13 cellular contexts compared by ENCODE assay signal in genomic region chr19:38868551-38868950, GRCh38. TPM values are rescaled to one million over a fixed set of nuclear protein-coding genes. Genes with fewer than 3 reads are reported as not detected.
DNase-seq lines count a peak whose midpoint lies in the region; ATAC-seq lines count a peak whose summit lies in the region.
"Had no signal": no experiment of that assay in that cellular context is flagged by ENCODE, and none has a peak within 500 bp of the region (broad histone marks: within the 10 kb centered on the region; RNA-seq: fewer than 3 reads in every experiment).

No MANE protein-coding gene starts in this region.

- H3K4me3 Mint-ChIP-seq in activated naive CD4-positive, alpha-beta T cell treated with anti-CD3 and anti-CD28 coated beads, Interleukin-2, amount 50 U/mL, for 24 hours: peak overlapping the region; percentile 92
- H3K4me3 Mint-ChIP-seq in T-helper 17 cell: peak overlapping the region; percentile 94

- peak overlapping the region; percentile 77 for H3K27ac Mint-ChIP-seq in activated naive CD4-positive, alpha-beta T cell treated with anti-CD3 and anti-CD28 coated beads, Interleukin-2, amount 50 U/mL, for 24 hours
- peak overlapping the region in 1 of 2 donors; percentile 87 for H3K27ac Mint-ChIP-seq in activated naive CD4-positive, alpha-beta T cell treated with anti-CD3 and anti-CD28 coated beads, Interleukin-2, amount 50 U/mL, for 72 hours
- peak overlapping the region; percentile 91 for H3K27ac Mint-ChIP-seq in T-helper 17 cell

- peaks cover 51% of the 10 kb centered on the region for H3K4me1 Mint-ChIP-seq in activated naive CD4-positive, alpha-beta T cell treated with anti-CD3 and anti-CD28 coated beads, Interleukin-2, amount 50 U/mL, for 24 hours
- H3K4me1 Mint-ChIP-seq in T-helper 17 cell: peaks cover 39% of the 10 kb centered on the region

- DNase-seq in activated naive CD4-positive, alpha-beta T cell treated with anti-CD3 and anti-CD28 coated beads, Interleukin-2, amount 50 U/mL, for 72 hours (ENCODE audit: low spot score in 2 of 2): no peak
- no peak for DNase-seq in T-helper 17 cell
- DNase-seq in iPS-NIHi7 (ENCODE audit: extremely low spot score): peak; percentile 2
- DNase-seq in superior temporal gyrus (ENCODE audit: extremely low spot score): no peak
- DNase-seq in NAMALWA (ENCODE audit: low spot score): no peak
- no peak for DNase-seq in DMS79 (lab: John Stamatoyannopoulos, UW)
- DNase-seq: activated CD4-positive, CD25-positive, alpha-beta regulatory T cell; brain microvascular endothelial cell; NCI-H2227 treated with DMSO at 0.1 percent for 48 hours had no signal

- no peak for ATAC-seq in activated naive CD4-positive, alpha-beta T cell treated with anti-CD3 and anti-CD28 coated beads, Interleukin-2, amount 50 U/mL, for 72 hours
- no peak for ATAC-seq in T-helper 17 cell
- no peak for ATAC-seq in HG02852 (IDR thresholded peaks at IDR 0.05; ENCODE audit: unreplicated experiment)
- ATAC-seq: SK-N-SH treated with all-trans-retinoic acid at 6 μM for 48 hours had no signal

- no peaks in the 10 kb centered on the region for H3K9me3 Mint-ChIP-seq in activated naive CD4-positive, alpha-beta T cell treated with anti-CD3 and anti-CD28 coated beads, Interleukin-2, amount 50 U/mL, for 24 hours
- no peaks in the 10 kb centered on the region for H3K9me3 Mint-ChIP-seq in activated naive CD4-positive, alpha-beta T cell treated with anti-CD3 and anti-CD28 coated beads, Interleukin-2, amount 50 U/mL, for 72 hours

- H3K36me3 Mint-ChIP-seq in activated naive CD4-positive, alpha-beta T cell treated with anti-CD3 and anti-CD28 coated beads, Interleukin-2, amount 50 U/mL, for 24 hours: peaks cover 5% of the 10 kb centered on the region
- peaks cover 18 to 39% of the 10 kb centered on the region in 2 donors for H3K36me3 Mint-ChIP-seq in activated naive CD4-positive, alpha-beta T cell treated with anti-CD3 and anti-CD28 coated beads, Interleukin-2, amount 50 U/mL, for 72 hours
- peaks cover 4% of the 10 kb centered on the region for H3K36me3 Mint-ChIP-seq in T-helper 17 cell (ENCODE audit: low read depth)

- H3K27me3 Mint-ChIP-seq in activated naive CD4-positive, alpha-beta T cell treated with anti-CD3 and anti-CD28 coated beads, Interleukin-2, amount 50 U/mL, for 24 hours: no peaks in the 10 kb centered on the region
- no peaks in the 10 kb centered on the region for H3K27me3 Mint-ChIP-seq in T-helper 17 cell

- no peaks in the 10 kb centered on the region for H3K9me3 ChIP-seq in T-helper 17 cell (ENCODE audit: control insufficient read depth, low read length, poor library complexity, severe bottlenecking)
- H3K9me3 ChIP-seq: HAP-1 had no signal

RNA-seq across cellular contexts. Expression of gene RINL, which starts 9.5 kb away (rescaled TPM):
- total RNA-seq in activated naive CD4-positive, alpha-beta T cell treated with anti-CD3 and anti-CD28 coated beads, Interleukin-2, amount 50 U/mL, for 72 hours: 100 to 1,000 TPM; 105 to 137 TPM
- total RNA-seq in T-helper 17 cell: 10 to 100 TPM; 46.0 to 50.6 TPM

RNA-seq across cellular contexts. Expression of gene HNRNPL, which starts 18.8 kb away (rescaled TPM):
- total RNA-seq in activated naive CD4-positive, alpha-beta T cell treated with anti-CD3 and anti-CD28 coated beads, Interleukin-2, amount 50 U/mL, for 72 hours: 100 to 1,000 TPM; 658 to 720 TPM
- 100 to 1,000 TPM; 477 to 480 TPM for total RNA-seq in T-helper 17 cell

RNA-seq across cellular contexts. Expression of gene SIRT2, which starts 30.9 kb away (rescaled TPM):
- total RNA-seq in activated naive CD4-positive, alpha-beta T cell treated with anti-CD3 and anti-CD28 coated beads, Interleukin-2, amount 50 U/mL, for 72 hours: 10 to 100 TPM; 31.5 to 46.0 TPM
- total RNA-seq in T-helper 17 cell: 10 to 100 TPM; 68.7 to 68.9 TPM

RNA-seq across cellular contexts. Expression of gene NFKBIB, which starts 31.2 kb away (rescaled TPM):
- 10 to 100 TPM; 41.9 to 71.9 TPM for total RNA-seq in activated naive CD4-positive, alpha-beta T cell treated with anti-CD3 and anti-CD28 coated beads, Interleukin-2, amount 50 U/mL, for 72 hours
- 10 to 100 TPM; 49.3 to 63.8 TPM for total RNA-seq in T-helper 17 cell

RNA-seq across cellular contexts. Expression of gene ECH1, which starts 37.0 kb away (rescaled TPM):
- total RNA-seq in activated naive CD4-positive, alpha-beta T cell treated with anti-CD3 and anti-CD28 coated beads, Interleukin-2, amount 50 U/mL, for 72 hours: 100 to 1,000 TPM; 129 to 170 TPM
- 10 to 100 TPM; 75.5 to 95.8 TPM for total RNA-seq in T-helper 17 cell
